Comparison of ENCODE assay signal across 28 cellular contexts in genomic region chr7:31096882-31097258, GRCh38. TPM values are rescaled to one million over a fixed set of nuclear protein-coding genes. Genes with fewer than 3 reads are reported as not detected.
DNase-seq lines count a peak whose midpoint lies in the region; ATAC-seq, FAIRE-seq and TF ChIP-seq lines count a peak whose summit lies in the region.
"Had no signal": no experiment of that assay in that cellular context is flagged by ENCODE, and none has a peak within 500 bp of the region (broad histone marks: within the 10 kb centered on the region; RNA-seq: fewer than 3 reads in every experiment).

No MANE protein-coding gene starts in this region.

- H3K27me3 ChIP-seq in endodermal cell (ENCODE audit: control insufficient read depth, insufficient read depth, low read length, poor library complexity, severe bottlenecking), result no peaks in the 10 kb centered on the region

- H3K4me1 ChIP-seq in endodermal cell (ENCODE audit: control insufficient read depth, insufficient read depth, low read length), result no peaks in the 10 kb centered on the region

- H3K4me3 Mint-ChIP-seq in endodermal cell (no peak overlapping the region), osteocyte (ENCODE audit: unreplicated experiment) (no peak overlapping the region)
- H3K4me3 Mint-ChIP-seq: CD8-positive, alpha-beta memory T cell had no signal

- no peak for FAIRE-seq in frontal cortex (lab: Jason Lieb, UNC)
- FAIRE-seq: GM19239 had no signal

- peak; percentile 24 for DNase-seq in activated effector memory CD4-positive, alpha-beta T cell treated with anti-CD3 and anti-CD28 coated beads, Interleukin-2, amount 50 U/mL, for 16 hours
- no peak for DNase-seq in activated effector memory CD4-positive, alpha-beta T cell treated with Interleukin-2 at 50 U/mL for 16 hours
- DNase-seq in endodermal cell, result peak; percentile 29
- DNase-seq in osteocyte (ENCODE audit: extremely low spot score, unreplicated experiment), result peak; percentile 56
- DNase-seq in ureter (ENCODE audit: low spot score), result peak; percentile 30
- no peak for DNase-seq in effector CD4-positive, alpha-beta T cell
- DNase-seq in frontal cortex (ENCODE audit: low spot score in 2 of 2), result no peak
- DNase-seq: AML-193; C1 segment of cervical spinal cord; CD8-positive, alpha-beta memory T cell; GDM1; GOT3; IMR-90; NCI-H1105; NCI-H146; NCI-H2029 treated with DMSO at 0.1 percent for 48 hours; NCI-H345; NCI-H524; NCI-H82; PC-3; SIG-M5; SK-N-SH had no signal

- H3K4me1 Mint-ChIP-seq in endodermal cell (no peaks in the 10 kb centered on the region), osteocyte (ENCODE audit: unreplicated experiment) (no peaks in the 10 kb centered on the region)
- H3K4me1 Mint-ChIP-seq: CD8-positive, alpha-beta memory T cell had no signal

- no peak overlapping the region for H3K27ac Mint-ChIP-seq in endodermal cell
- no peak overlapping the region for H3K27ac Mint-ChIP-seq in osteocyte (ENCODE audit: unreplicated experiment)
- H3K27ac Mint-ChIP-seq: CD8-positive, alpha-beta memory T cell had no signal

- H3K9me3 Mint-ChIP-seq in endodermal cell (no peaks in the 10 kb centered on the region), osteocyte (ENCODE audit: unreplicated experiment) (no peaks in the 10 kb centered on the region)

- H3K27ac ChIP-seq in endodermal cell (ENCODE audit: low read depth, low read length), result no peak overlapping the region
- H3K27ac ChIP-seq: KMS-11, RWPE1 had no signal

- TF ChIP-seq CTCF in endodermal cell (conservative IDR thresholded peaks at IDR 0.05) (no peak), osteocyte (IDR thresholded peaks at IDR 0.05) (no peak)

- H3K9ac ChIP-seq in endodermal cell (ENCODE audit: extremely low read depth, low read length, poor library complexity, severe bottlenecking), result no peak overlapping the region
- H3K9ac ChIP-seq: KMS-11, SK-N-SH had no signal

- no peaks in the 10 kb centered on the region for H3K36me3 ChIP-seq in endodermal cell (ENCODE audit: control insufficient read depth, insufficient read depth, low read length)

- H3K9me3 ChIP-seq in endodermal cell (ENCODE audit: control insufficient read depth, low read length), result no peaks in the 10 kb centered on the region
- H3K9me3 ChIP-seq: SK-N-SH had no signal

- no peak for ATAC-seq in HG02885 (IDR thresholded peaks at IDR 0.05; ENCODE audit: poor library complexity, unreplicated experiment)
- ATAC-seq: HCT116, PC-3 had no signal

- H3K4me3 ChIP-seq in endodermal cell (ENCODE audit: low read length), result no peak overlapping the region

- WGBS in endodermal cell (ENCODE audit: insufficient coverage in 1 of 2, insufficient read length in 1 of 2), 2 experiments, result 89 to 91% methylated on average over 3 to 6 of the region's 6 CpGs

- H3K36me3 Mint-ChIP-seq in endodermal cell (ENCODE audit: low read depth) (no peaks in the 10 kb centered on the region), osteocyte (ENCODE audit: unreplicated experiment) (no peaks in the 10 kb centered on the region)
- H3K36me3 Mint-ChIP-seq: CD8-positive, alpha-beta memory T cell had no signal

- H3K27me3 Mint-ChIP-seq in endodermal cell (ENCODE audit: insufficient read depth) (no peaks in the 10 kb centered on the region), osteocyte (ENCODE audit: unreplicated experiment) (peaks cover 14% of the 10 kb centered on the region)

RNA-seq across cellular contexts. Expression of gene ADCYAP1R1, which starts 44.8 kb away (rescaled TPM):
- total RNA-seq in endodermal cell, result 1 to 10 TPM; 1.2 to 2.1 TPM
- polyA plus RNA-seq in endodermal cell (2013, experiment 1 of 2), result 12.7 TPM
- polyA plus RNA-seq in endodermal cell (2013, experiment 2 of 2), result 10.1 TPM
- not detected in 2 replicates for total RNA-seq in osteocyte
- total RNA-seq in ureter, result 2.6 TPM
- total RNA-seq in frontal cortex, result 34.2 TPM
- total RNA-seq: CD8-positive, alpha-beta memory T cell; IMR-90; PC-3 had no signal
- polyA plus RNA-seq: AG04450; CD8-positive, alpha-beta memory T cell; IMR-90 had no signal

Comparison
In these comparisons a context has a peak if more than half of its experiments do, and no peak if none do; other contexts are left out.
1. DNase-seq: peak in activated effector memory CD4-positive, alpha-beta T cell treated with anti-CD3 and anti-CD28 coated beads, Interleukin-2, amount 50 U/mL, for 16 hours (single experiment), endodermal cell (single experiment), osteocyte (single experiment) and ureter (single experiment); none in activated effector memory CD4-positive, alpha-beta T cell treated with Interleukin-2 at 50 U/mL for 16 hours (single experiment), effector CD4-positive, alpha-beta T cell (single experiment) and frontal cortex (0 of 2).